ENCODE assay signal across 13 cellular contexts in the genomic region with DNA sequence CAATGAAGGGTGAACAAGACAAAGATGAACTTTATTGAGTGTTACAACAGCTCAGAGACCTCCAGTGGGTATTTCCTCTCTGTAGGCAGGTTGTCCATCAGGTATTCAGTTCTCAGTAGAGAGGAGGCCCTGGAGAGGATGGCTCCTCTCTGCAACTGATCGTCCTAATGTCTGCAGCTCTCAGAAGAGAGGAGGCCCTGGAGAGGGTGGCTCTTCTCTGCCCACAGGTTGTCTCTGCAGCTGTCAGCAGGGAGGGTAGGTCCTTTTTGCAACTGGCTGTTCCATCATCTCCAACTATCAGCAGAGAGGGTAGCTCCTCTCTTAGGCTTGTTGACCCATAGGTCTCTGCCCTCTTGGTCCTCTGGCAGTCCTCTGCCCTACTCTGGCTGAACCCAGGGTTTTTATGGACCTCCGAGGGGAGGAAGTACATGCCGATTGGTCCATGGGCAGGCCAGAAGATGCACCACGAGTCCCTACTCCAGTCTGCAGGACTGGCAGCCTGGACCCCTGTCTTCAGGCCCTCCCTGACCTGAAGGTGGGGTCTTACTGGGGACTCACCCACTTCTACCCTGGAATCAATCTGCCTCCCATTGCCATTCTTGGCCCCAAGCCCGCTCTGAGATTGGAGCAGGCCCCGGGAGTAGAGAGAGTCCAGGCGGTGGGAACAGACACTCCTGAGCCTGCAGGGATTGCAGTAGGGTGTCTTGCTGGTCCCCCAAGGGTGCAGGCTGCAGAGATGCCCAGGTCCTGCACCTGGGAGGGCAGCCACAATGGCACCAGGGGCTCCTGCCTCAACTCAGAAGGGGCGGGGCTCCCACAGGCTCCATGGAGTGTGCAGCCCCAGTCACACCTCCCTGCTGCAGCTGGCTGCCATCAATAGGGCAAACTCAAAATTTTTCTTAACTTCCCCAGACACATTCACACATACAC. TPM values are rescaled to one million over a fixed set of nuclear protein-coding genes. Genes with fewer than 3 reads are reported as not detected.
DNase-seq lines count a peak whose midpoint lies in the region; ATAC-seq and TF ChIP-seq lines count a peak whose summit lies in the region.
"Had no signal": no experiment of that assay in that cellular context is flagged by ENCODE, and none has a peak within 500 bp of the region (broad histone marks: within the 10 kb centered on the region; RNA-seq: fewer than 3 reads in every experiment).

No MANE protein-coding gene starts in this region.

- H3K4me1 ChIP-seq in OCI-LY1 (ENCODE audit: insufficient read depth, low read length, severe bottlenecking), result peaks cover 56% of the 10 kb centered on the region
- H3K4me1 ChIP-seq in neutrophil (ENCODE audit: control insufficient read depth in 1 of 2, insufficient read depth in 1 of 2, low read depth in 1 of 2, low read length in 1 of 2), result peaks cover 41% of the 10 kb centered on the region in 2 experiments
- H3K4me1 ChIP-seq in gastroesophageal sphincter, result peaks cover 0 to 58% (median 12%) of the 10 kb centered on the region in 3 donors

- H3K27me3 ChIP-seq in OCI-LY1 (ENCODE audit: insufficient read depth, low read length) (no peaks in the 10 kb centered on the region), neutrophil (no peaks in the 10 kb centered on the region), gastroesophageal sphincter (no peaks in the 10 kb centered on the region)

- peak overlapping the region; percentile 84 for H3K4me2 ChIP-seq in OCI-LY1 (ENCODE audit: low read length)

- TF ChIP-seq CTCF in OCI-LY1 (IDR thresholded peaks at IDR 0.05; ENCODE audit: low read length), result no peak
- no peak for TF ChIP-seq CTCF in neutrophil (IDR thresholded peaks at IDR 0.05)
- no peak for TF ChIP-seq CTCF in gastroesophageal sphincter (IDR thresholded peaks at IDR 0.05)

- peaks cover 7 to 15% of the 10 kb centered on the region in 2 donors for H3K36me3 Mint-ChIP-seq in activated T-cell treated with anti-CD3 and anti-CD28 coated beads, Interleukin-2, amount 50 U/mL, for 72 hours (ENCODE audit: insufficient read depth in 2 of 2)
- peaks cover 26% of the 10 kb centered on the region for H3K36me3 Mint-ChIP-seq in activated naive CD8-positive, alpha-beta T cell treated with anti-CD3 and anti-CD28 coated beads, Interleukin-2, amount 50 U/mL, for 24 hours (ENCODE audit: low read depth)

- WGBS in gastroesophageal sphincter (ENCODE audit: low coverage in 1 of 2), 2 donors, result 100% methylated on average over 1 of the region's 8 CpGs; no CpG with 5 or more reads in 1 of the 2 donors

- peaks cover 4% of the 10 kb centered on the region; the same call in 1 of the 2 replicates for H3F3A ChIP-seq in OCI-LY1 (ENCODE audit: insufficient read depth, low read length)

- peak overlapping the region; percentile 95 for H3K27ac Mint-ChIP-seq in activated T-cell treated with anti-CD3 and anti-CD28 coated beads, Interleukin-2, amount 50 U/mL, for 72 hours
- no peak overlapping the region for H3K27ac Mint-ChIP-seq in activated naive CD8-positive, alpha-beta T cell treated with anti-CD3 and anti-CD28 coated beads, Interleukin-2, amount 50 U/mL, for 24 hours

- H3K9me2 ChIP-seq in OCI-LY1 (ENCODE audit: low read depth, low read length), result no peaks in the 10 kb centered on the region

- H3K9me3 ChIP-seq in OCI-LY1 (ENCODE audit: low read length), result no peaks in the 10 kb centered on the region
- H3K9me3 ChIP-seq in neutrophil, result no peaks in the 10 kb centered on the region
- no peaks in the 10 kb centered on the region for H3K9me3 ChIP-seq in gastroesophageal sphincter

- no peak for TF ChIP-seq POLR2A in gastroesophageal sphincter (IDR thresholded peaks at IDR 0.05)

- H3K36me3 ChIP-seq in OCI-LY1 (ENCODE audit: insufficient read depth, low read length), result peaks cover 20% of the 10 kb centered on the region
- no peaks in the 10 kb centered on the region for H3K36me3 ChIP-seq in neutrophil
- H3K36me3 ChIP-seq in gastroesophageal sphincter, result peaks cover 0 to under 1% of the 10 kb centered on the region in 2 donors

- H2AFZ ChIP-seq in OCI-LY1 (ENCODE audit: low read length), result no peak overlapping the region
- H2AFZ ChIP-seq: parathyroid adenoma had no signal

- H3K4me3 ChIP-seq in OCI-LY1 (ENCODE audit: low read depth, low read length, poor library complexity, severe bottlenecking), result peak overlapping the region; percentile 77
- H3K4me3 ChIP-seq in neutrophil (ENCODE audit: low read depth in 1 of 2, low read length in 1 of 2), result no peak overlapping the region
- H3K4me3 ChIP-seq in gastroesophageal sphincter, result no peak overlapping the region

- H3K27me3 Mint-ChIP-seq in activated T-cell treated with anti-CD3 and anti-CD28 coated beads, Interleukin-2, amount 50 U/mL, for 72 hours (ENCODE audit: low read depth), result no peaks in the 10 kb centered on the region
- H3K27me3 Mint-ChIP-seq in activated naive CD8-positive, alpha-beta T cell treated with anti-CD3 and anti-CD28 coated beads, Interleukin-2, amount 50 U/mL, for 24 hours, result no peaks in the 10 kb centered on the region

- H4K20me1 ChIP-seq in OCI-LY1 (ENCODE audit: insufficient read depth, low read length), result no peaks in the 10 kb centered on the region

- no peak for ATAC-seq in activated T-cell treated with anti-CD3 and anti-CD28 coated beads, Interleukin-2, amount 50 U/mL, for 72 hours (replicated peaks in 1 of 2)
- ATAC-seq in activated naive CD8-positive, alpha-beta T cell treated with anti-CD3 and anti-CD28 coated beads, Interleukin-2, amount 50 U/mL, for 24 hours, result no peak
- ATAC-seq in gastroesophageal sphincter (no peak), HG02973 (IDR thresholded peaks at IDR 0.05; ENCODE audit: unreplicated experiment) (no peak)
- ATAC-seq: HCT116 had no signal

- no peak for DNase-seq in activated T-cell treated with anti-CD3 and anti-CD28 coated beads, Interleukin-2, amount 50 U/mL, for 72 hours
- DNase-seq in activated T-cell treated with anti-CD3 and anti-CD28 coated beads, Interleukin-2, amount 50 U/mL, for 48 hours, result no peak
- no peak for DNase-seq in activated naive CD8-positive, alpha-beta T cell treated with anti-CD3 and anti-CD28 coated beads, Interleukin-2, amount 50 U/mL, for 24 hours
- no peak for DNase-seq in medulla oblongata (ENCODE audit: extremely low spot score)
- DNase-seq: activated effector memory CD4-positive, alpha-beta T cell treated with Interleukin-2 at 50 U/mL for 16 hours; Kasumi-1; NK-92 treated with Interleukin-12 subunit alpha and Interleukin-12 subunit beta, amount 100 ng/mL, for 24 hours had no signal

- H3K27ac ChIP-seq in OCI-LY1 (ENCODE audit: low read depth, low read length, poor library complexity, severe bottlenecking) (peak overlapping the region; percentile 86), neutrophil (peak overlapping the region; percentile 87), gastroesophageal sphincter (no peak overlapping the region)
- H3K27ac ChIP-seq: parathyroid adenoma had no signal

- no peak for TF ChIP-seq EP300 in gastroesophageal sphincter (IDR thresholded peaks at IDR 0.05)

- H3K9me3 Mint-ChIP-seq in activated T-cell treated with anti-CD3 and anti-CD28 coated beads, Interleukin-2, amount 50 U/mL, for 72 hours, result no peaks in the 10 kb centered on the region
- peaks cover 1% of the 10 kb centered on the region for H3K9me3 Mint-ChIP-seq in activated naive CD8-positive, alpha-beta T cell treated with anti-CD3 and anti-CD28 coated beads, Interleukin-2, amount 50 U/mL, for 24 hours

- H3K4me3 Mint-ChIP-seq in activated T-cell treated with anti-CD3 and anti-CD28 coated beads, Interleukin-2, amount 50 U/mL, for 72 hours, result peak overlapping the region; percentile 81 to 98
- H3K4me3 Mint-ChIP-seq in activated naive CD8-positive, alpha-beta T cell treated with anti-CD3 and anti-CD28 coated beads, Interleukin-2, amount 50 U/mL, for 24 hours, result peak overlapping the region; percentile 96

- peaks cover 19% of the 10 kb centered on the region for H3K79me2 ChIP-seq in OCI-LY1 (ENCODE audit: insufficient read depth, low read length)

- H3K4me1 Mint-ChIP-seq in activated T-cell treated with anti-CD3 and anti-CD28 coated beads, Interleukin-2, amount 50 U/mL, for 72 hours (ENCODE audit: low read depth), result peaks cover 52% of the 10 kb centered on the region
- peaks cover 53% of the 10 kb centered on the region for H3K4me1 Mint-ChIP-seq in activated naive CD8-positive, alpha-beta T cell treated with anti-CD3 and anti-CD28 coated beads, Interleukin-2, amount 50 U/mL, for 24 hours

- H3K9ac ChIP-seq in OCI-LY1 (ENCODE audit: low read length), result peak overlapping the region; percentile 93; the same call in 1 of the 2 replicates
- H3K9ac ChIP-seq: parathyroid adenoma had no signal

RNA-seq across cellular contexts. Expression of gene TMEM116, which starts 2.3 kb away (rescaled TPM):
- 10 to 100 TPM; 19.4 to 21.0 TPM for total RNA-seq in activated T-cell treated with anti-CD3 and anti-CD28 coated beads, Interleukin-2, amount 50 U/mL, for 72 hours
- 10 to 100 TPM in 1 of 4 donors, 1 to 10 TPM in 3; 6.4 to 11.4 (median 6.7) TPM for total RNA-seq in gastroesophageal sphincter

RNA-seq across cellular contexts. Expression of gene ERP29, which starts 2.5 kb away (rescaled TPM):
- total RNA-seq in activated T-cell treated with anti-CD3 and anti-CD28 coated beads, Interleukin-2, amount 50 U/mL, for 72 hours, result 100 to 1,000 TPM; 145 to 154 TPM
- total RNA-seq in gastroesophageal sphincter, result 100 to 1,000 TPM in 1 of 4 donors, 10 to 100 TPM in 3; 37.1 to 147 (median 38.1) TPM

Comparison
In these comparisons a context has a peak if more than half of its experiments do, and no peak if none do; other contexts are left out.
1. H3K27ac ChIP-seq: peak in OCI-LY1 (single experiment) and neutrophil (single experiment); none in gastroesophageal sphincter (0 of 4).